9 cellular contexts compared by ENCODE assay signal in genomic region chr4:159175165-159175988, GRCh38.
A peak's percentile ranks its signal among the peaks of the same experiment; 100 is the strongest.
DNase-seq lines count a peak whose midpoint lies in the region; ATAC-seq and TF ChIP-seq lines count a peak whose summit lies in the region.
"Had no signal": no experiment of that assay in that cellular context is flagged by ENCODE, and none has a peak within 500 bp of the region (broad histone marks: within the 10 kb centered on the region; RNA-seq: fewer than 3 reads in every experiment).

No MANE protein-coding gene starts in this region.

- H3K9me3 ChIP-seq in HUES48 (ENCODE audit: control insufficient read depth, insufficient read depth, low read length) (no peaks in the 10 kb centered on the region), OCI-LY3 (ENCODE audit: insufficient read depth, low read length) (no peaks in the 10 kb centered on the region), stomach smooth muscle (ENCODE audit: control insufficient read depth in 2 of 2, low read length in 2 of 2) (no peaks in the 10 kb centered on the region)

- peaks cover 39% of the 10 kb centered on the region for H3K4me1 Mint-ChIP-seq in neural crest cell

- no peaks in the 10 kb centered on the region for H3K27me3 ChIP-seq in HUES48 (ENCODE audit: control insufficient read depth, insufficient read depth, low read length)
- peaks cover 75% of the 10 kb centered on the region for H3K27me3 ChIP-seq in OCI-LY3 (ENCODE audit: low read depth, low read length)
- H3K27me3 ChIP-seq in stomach smooth muscle (ENCODE audit: control insufficient read depth in 1 of 2, insufficient read depth in 2 of 2, low read length in 2 of 2), result no peaks in the 10 kb centered on the region

- H3K36me3 ChIP-seq in HUES48 (ENCODE audit: control insufficient read depth, insufficient read depth, low read length), result no peaks in the 10 kb centered on the region
- no peaks in the 10 kb centered on the region for H3K36me3 ChIP-seq in OCI-LY3 (replicated peaks; ENCODE audit: low read depth, low read length)
- H3K36me3 ChIP-seq in stomach smooth muscle (ENCODE audit: control insufficient read depth in 2 of 2, insufficient read depth in 2 of 2, low read length in 2 of 2), result no peaks in the 10 kb centered on the region

- H3K9me3 Mint-ChIP-seq in neural crest cell, result no peaks in the 10 kb centered on the region

- peak; percentile 64 for ATAC-seq in GM21515 (IDR thresholded peaks at IDR 0.05; ENCODE audit: unreplicated experiment)

- no peaks in the 10 kb centered on the region for H3K36me3 Mint-ChIP-seq in neural crest cell (ENCODE audit: low read depth)

- peak overlapping the region; percentile 69; the same call in 1 of the 2 replicates for H2AFZ ChIP-seq in OCI-LY3 (ENCODE audit: low read depth, low read length)

- H3K4me1 ChIP-seq in HUES48 (ENCODE audit: control insufficient read depth, insufficient read depth, low read length), result peaks cover 69% of the 10 kb centered on the region
- peaks cover 48% of the 10 kb centered on the region for H3K4me1 ChIP-seq in OCI-LY3 (ENCODE audit: low read length)
- H3K4me1 ChIP-seq in stomach smooth muscle (ENCODE audit: control insufficient read depth, insufficient read depth, low read length), result peaks cover 11% of the 10 kb centered on the region

- H3K9ac ChIP-seq in HUES48 (ENCODE audit: low read depth, low read length) (peak overlapping the region; percentile 47), OCI-LY3 (ENCODE audit: low read length) (no peak overlapping the region), stomach smooth muscle (ENCODE audit: low read length in 2 of 2) (peak overlapping the region in 1 of 2 donors; percentile 37)

- TF ChIP-seq CTCF in OCI-LY3 (IDR thresholded peaks at IDR 0.05; ENCODE audit: low read depth, low read length) (peak; percentile 94), fibroblast of mammary gland (conservative IDR thresholded peaks at IDR 0.05; ENCODE audit: control insufficient read depth, insufficient read depth, low read depth, low read length) (peak; percentile 81), neural crest cell (conservative IDR thresholded peaks at IDR 0.05) (peak; percentile 87)

- H3K27ac ChIP-seq in HUES48 (ENCODE audit: low read depth, low read length) (peak overlapping the region; percentile 94), OCI-LY3 (ENCODE audit: low read length) (no peak overlapping the region), stomach smooth muscle (ENCODE audit: low read length) (peak overlapping the region; percentile 32)

- no peaks in the 10 kb centered on the region for H3K27me3 Mint-ChIP-seq in neural crest cell (ENCODE audit: low read depth)

- no peak overlapping the region for H3K4me3 Mint-ChIP-seq in neural crest cell

- H3K79me2 ChIP-seq in OCI-LY3 (ENCODE audit: low read length), result no peaks in the 10 kb centered on the region; the same call in 1 of the 2 replicates

- peak overlapping the region; percentile 91 for H3K4me2 ChIP-seq in OCI-LY3 (ENCODE audit: low read length)

- peak overlapping the region; percentile 40 for H3K27ac Mint-ChIP-seq in neural crest cell (ENCODE audit: unreplicated experiment)

- DNase-seq in DMS114 treated with DMSO at 0.1 percent for 48 hours (lab: John Stamatoyannopoulos, UW; ENCODE audit: unreplicated experiment) (peak; percentile 88), fibroblast of mammary gland (ENCODE audit: low read depth) (peak; percentile 90), neural crest cell (ENCODE audit: low read depth, low spot score) (peak; percentile 50)
- peak; percentile 29 for DNase-seq in activated T-cell treated with anti-CD3 and anti-CD28 coated beads, Interleukin-2, amount 50 U/mL, for 1 hour

- H3K4me3 ChIP-seq in HUES48 (ENCODE audit: low read depth, low read length), result peak overlapping the region; percentile 10
- H3K4me3 ChIP-seq in OCI-LY3 (ENCODE audit: low read length), result peak overlapping the region; percentile 66
- H3K4me3 ChIP-seq in fibroblast of mammary gland (ENCODE audit: control insufficient read depth, low read depth, low read length), result no peak overlapping the region
- H3K4me3 ChIP-seq in stomach smooth muscle (ENCODE audit: low read length in 2 of 2), result peak overlapping the region; percentile 47 to 58
- H3K4me3 ChIP-seq: skin epidermis had no signal

- H4K20me1 ChIP-seq in OCI-LY3 (ENCODE audit: insufficient read depth, low read length), result peaks cover 37% of the 10 kb centered on the region

Comparison
In these comparisons a context has a peak if more than half of its experiments do, and no peak if none do; other contexts are left out.
1. DNase-seq: peak in every context shown above with its lines; median percentile 90 in fibroblast of mammary gland; 88 in DMS114 treated with DMSO at 0.1 percent for 48 hours; 50 in neural crest cell; 29 in activated T-cell treated with anti-CD3 and anti-CD28 coated beads, Interleukin-2, amount 50 U/mL, for 1 hour.